In genomic region chr17:81151039-81151677, GRCh38 we compare ENCODE assay signal across 18 cellular contexts. TPM values are rescaled to one million over a fixed set of nuclear protein-coding genes. Genes with fewer than 3 reads are reported as not detected.
"Had no signal": no experiment of that assay in that cellular context is flagged by ENCODE, and none has a peak within 500 bp of the region (broad histone marks: within the 10 kb centered on the region; RNA-seq: fewer than 3 reads in every experiment).

No MANE protein-coding gene starts in this region.

- H3K27ac ChIP-seq: foreskin keratinocyte, suprapubic skin had no signal

- H3K36me3 ChIP-seq: suprapubic skin had no signal

- H3K4me1 ChIP-seq: foreskin keratinocyte had no signal

- H3K9me3 ChIP-seq: suprapubic skin had no signal

- ATAC-seq: activated T-cell treated with anti-CD3 and anti-CD28 coated beads, Interleukin-2, amount 50 U/mL, for 72 hours; effector memory CD8-positive, alpha-beta T cell; foreskin keratinocyte had no signal

- H3K4me3 ChIP-seq: skin epidermis, suprapubic skin had no signal

- DNase-seq: activated CD4-positive, alpha-beta T cell treated with anti-CD3 and anti-CD28 coated beads, Interleukin-2, amount 10 ng/mL, durations not matched to agents 24 days and 14 days; activated CD4-positive, CD25-positive, alpha-beta regulatory T cell; activated CD8-positive, alpha-beta memory T cell treated with anti-CD3 and anti-CD28 coated beads, Interleukin-2, amount 50 U/mL, for 48 hours; activated gamma-delta T cell treated with Interleukin-2 at 50 U/mL for 16 hours; activated naive CD8-positive, alpha-beta T cell treated with anti-CD3 and anti-CD28 coated beads, Interleukin-2, amount 10 ng/mL, durations not matched to agents 7 days and 5 days; activated T-cell treated with anti-CD3 and anti-CD28 coated beads, Interleukin-2, amount 50 U/mL, for 72 hours; central memory CD4-positive, alpha-beta T cell; effector memory CD8-positive, alpha-beta T cell; foreskin keratinocyte; head of caudate nucleus; mammary epithelial cell; naive B cell; stimulated activated CD4-positive, alpha-beta T cell treated with anti-CD3 and anti-CD28 coated beads, Interleukin-4, amount 100 ng/mL, for 24 hours; stimulated activated naive CD4-positive, alpha-beta T cell treated with Interleukin-2 at 50 U/mL for 16 hours had no signal

RNA-seq across cellular contexts. Expression of gene PVALEF, which starts 14.1 kb away (rescaled TPM):
- total RNA-seq: activated CD4-positive, alpha-beta T cell treated with anti-CD3 and anti-CD28 coated beads, Interleukin-2, amount 10 ng/mL, durations not matched to agents 24 days and 14 days; activated naive CD8-positive, alpha-beta T cell treated with anti-CD3 and anti-CD28 coated beads, Interleukin-2, amount 10 ng/mL, durations not matched to agents 7 days and 5 days; activated T-cell treated with anti-CD3 and anti-CD28 coated beads, Interleukin-2, amount 50 U/mL, for 72 hours; foreskin keratinocyte; mammary epithelial cell; posterior vena cava; suprapubic skin; T-helper 1 cell treated with Interleukin-12 subunit alpha and Interleukin-12 subunit beta and Interleukin-4 antibody, amounts not matched to agents 30 ng/mL and 1 ng/mL, for 36 hours had no signal
- polyA plus RNA-seq: foreskin keratinocyte, mammary epithelial cell had no signal
